Comparison of ENCODE assay signal across 8 cellular contexts in the genomic region with DNA sequence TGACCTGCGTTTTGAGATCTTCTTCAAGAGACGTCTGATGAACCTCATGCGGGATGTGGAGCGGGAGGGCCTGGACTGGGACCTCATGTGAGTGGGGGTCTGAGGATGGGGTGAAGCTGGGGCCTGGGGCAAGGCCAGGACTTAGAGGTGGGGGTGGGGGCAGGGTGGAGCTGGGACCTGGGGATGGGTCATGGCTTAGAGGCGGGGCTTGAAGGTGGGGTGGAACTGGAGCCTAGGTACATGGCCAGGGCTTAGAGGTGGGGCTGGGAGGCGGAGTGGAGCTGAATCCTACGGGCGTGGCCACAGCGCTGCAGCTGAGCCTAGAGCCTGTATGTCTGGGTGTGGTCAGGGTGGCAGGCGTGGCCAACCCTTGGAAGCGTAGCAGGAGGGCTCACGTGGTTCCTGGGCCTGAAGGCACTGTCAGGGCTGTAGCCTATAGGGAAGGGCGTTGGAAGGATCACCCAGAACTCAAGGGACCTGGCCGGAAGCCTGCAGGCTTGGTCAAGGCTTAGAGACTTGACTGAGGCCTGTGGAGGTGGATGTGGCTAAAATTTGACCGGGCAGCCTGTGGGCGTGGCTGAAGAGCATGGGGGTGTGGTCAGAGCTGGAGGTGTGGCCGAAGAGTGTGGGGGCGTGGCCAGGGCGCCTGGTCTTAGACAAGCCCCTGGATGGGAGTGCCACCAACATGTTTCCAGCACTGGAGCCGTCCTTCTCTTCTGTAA. TPM values are rescaled to one million over a fixed set of nuclear protein-coding genes. Genes with fewer than 3 reads are reported as not detected.
A peak's percentile ranks its signal among the peaks of the same experiment; 100 is the strongest.
DNase-seq lines count a peak whose midpoint lies in the region; ATAC-seq and TF ChIP-seq lines count a peak whose summit lies in the region.

No MANE protein-coding gene starts in this region.

- peaks cover 0 to 15% (median 7%) of the 10 kb centered on the region in 4 donors for H3K36me3 ChIP-seq in transverse colon

- H3K27ac Mint-ChIP-seq in activated T-cell treated with anti-CD3 and anti-CD28 coated beads, Interleukin-2, amount 50 U/mL, for 72 hours = no peak overlapping the region

- H3K4me1 Mint-ChIP-seq in activated T-cell treated with anti-CD3 and anti-CD28 coated beads, Interleukin-2, amount 50 U/mL, for 72 hours (ENCODE audit: low read depth) = no peaks in the 10 kb centered on the region

- H3K4me1 ChIP-seq in transverse colon = peaks cover 0 to 18% (median 10%) of the 10 kb centered on the region in 4 donors

- TF ChIP-seq POLR2A in transverse colon (IDR thresholded peaks at IDR 0.05) = no peak

- no peaks in the 10 kb centered on the region for H3K27me3 ChIP-seq in transverse colon

- TF ChIP-seq EP300 in transverse colon (IDR thresholded peaks at IDR 0.05; ENCODE audit: low read depth) = no peak

- H3K27me3 Mint-ChIP-seq in activated T-cell treated with anti-CD3 and anti-CD28 coated beads, Interleukin-2, amount 50 U/mL, for 72 hours (ENCODE audit: low read depth) = no peaks in the 10 kb centered on the region

- peak; percentile 69 for ATAC-seq in Right ventricle myocardium inferior
- peak; percentile 68 to 70 for ATAC-seq in activated T-cell treated with anti-CD3 and anti-CD28 coated beads, Interleukin-2, amount 50 U/mL, for 72 hours (replicated peaks in 1 of 2)
- ATAC-seq in HG03139 (IDR thresholded peaks at IDR 0.05; ENCODE audit: unreplicated experiment) = no peak

- no peak for DNase-seq in Right ventricle myocardium inferior (ENCODE audit: missing footprints)
- DNase-seq in cardiac septum (ENCODE audit: low spot score) = no peak
- DNase-seq in NCI-H226 = peak; percentile 99
- DNase-seq in activated T-cell treated with anti-CD3 and anti-CD28 coated beads, Interleukin-2, amount 50 U/mL, for 72 hours = peak; percentile 37 to 45
- DNase-seq in iPS DF 4.7 (ENCODE audit: extremely low read depth, low spot score) = peak; percentile 82
- peak; percentile 78 for DNase-seq in transverse colon
- DNase-seq in OCI-M2 (lab: John Stamatoyannopoulos, UW; ENCODE audit: unreplicated experiment) = no peak

- no peak overlapping the region for H3K4me3 Mint-ChIP-seq in activated T-cell treated with anti-CD3 and anti-CD28 coated beads, Interleukin-2, amount 50 U/mL, for 72 hours

- intact Hi-C loops in Right ventricle myocardium inferior (cut with DNase I) (no loop called here), cardiac septum (cut with DNase I) (no loop called here), transverse colon (cut with DNase I; ENCODE audit: low total_unique reads) (no loop called here)

- no peak for TF ChIP-seq CTCF in transverse colon (IDR thresholded peaks at IDR 0.05)

- H3K4me3 ChIP-seq in transverse colon = no peak overlapping the region

- H3K9me3 ChIP-seq in transverse colon = no peaks in the 10 kb centered on the region

- in situ Hi-C loops in transverse colon (cut with MboI; ENCODE audit: low pct_ligation_motif_present in 1 of 4, low pct_unique_long_range_greater_than_20kb in 1 of 4, low sequenced_read_pairs in 3 of 4) = no loop called here

- WGBS in transverse colon (ENCODE audit: low coverage in 1 of 2), 2 donors = 40 to 48% methylated on average over 1 to 20 of the region's 20 CpGs

- H3K9me3 Mint-ChIP-seq in activated T-cell treated with anti-CD3 and anti-CD28 coated beads, Interleukin-2, amount 50 U/mL, for 72 hours = no peaks in the 10 kb centered on the region

- H3K27ac ChIP-seq in transverse colon = peak overlapping the region; percentile 14 to 70 (median 60)

- peaks cover 3 to 14% of the 10 kb centered on the region in 2 donors for H3K36me3 Mint-ChIP-seq in activated T-cell treated with anti-CD3 and anti-CD28 coated beads, Interleukin-2, amount 50 U/mL, for 72 hours (ENCODE audit: insufficient read depth in 2 of 2)

RNA-seq across cellular contexts. Expression of a gene that starts 24.2 kb away (rescaled TPM):
- total RNA-seq in Right ventricle myocardium inferior = 35.5 TPM
- total RNA-seq in cardiac septum = 41.1 TPM
- 10 to 100 TPM; 38.3 to 46.3 TPM for total RNA-seq in activated T-cell treated with anti-CD3 and anti-CD28 coated beads, Interleukin-2, amount 50 U/mL, for 72 hours
- total RNA-seq in transverse colon = 10 to 100 TPM; 38.6 to 78.6 (median 54.7) TPM

Comparison
In these comparisons a context has a peak if more than half of its experiments do, and no peak if none do; other contexts are left out.
1. DNase-seq: peak in NCI-H226 (single experiment), activated T-cell treated with anti-CD3 and anti-CD28 coated beads, Interleukin-2, amount 50 U/mL, for 72 hours (2 of 2), iPS DF 4.7 (single experiment) and transverse colon (single experiment); none in Right ventricle myocardium inferior (single experiment), cardiac septum (single experiment) and OCI-M2 (single experiment).